ENCODE assay signal across 13 cellular contexts in genomic region chr17:64527914-64528313, GRCh38. TPM values are rescaled to one million over a fixed set of nuclear protein-coding genes. Genes with fewer than 3 reads are reported as not detected.
A peak's percentile ranks its signal among the peaks of the same experiment; 100 is the strongest.
DNase-seq lines count a peak whose midpoint lies in the region; ATAC-seq and TF ChIP-seq lines count a peak whose summit lies in the region.
"Had no signal": no experiment of that assay in that cellular context is flagged by ENCODE, and none has a peak within 500 bp of the region (broad histone marks: within the 10 kb centered on the region; RNA-seq: fewer than 3 reads in every experiment).

No MANE protein-coding gene starts in this region.

- no peaks in the 10 kb centered on the region for H3K27me3 Mint-ChIP-seq in activated T-cell treated with anti-CD3 and anti-CD28 coated beads, Interleukin-2, amount 50 U/mL, for 24 hours
- peaks cover 5% of the 10 kb centered on the region; the same call in 1 of the 2 replicates for H3K27me3 Mint-ChIP-seq in HFFc6 (ENCODE audit: insufficient read depth)
- no peaks in the 10 kb centered on the region for H3K27me3 Mint-ChIP-seq in central memory CD8-positive, alpha-beta T cell
- H3K27me3 Mint-ChIP-seq in activated naive CD8-positive, alpha-beta T cell treated with anti-CD3 and anti-CD28 coated beads for 36 hours = no peaks in the 10 kb centered on the region
- H3K27me3 Mint-ChIP-seq: B cell; CD4-positive, alpha-beta T cell had no signal

- peak overlapping the region; percentile 4 for H3K27ac Mint-ChIP-seq in activated T-cell treated with anti-CD3 and anti-CD28 coated beads, Interleukin-2, amount 50 U/mL, for 24 hours
- peak overlapping the region; percentile 56 for H3K27ac Mint-ChIP-seq in HFFc6
- H3K27ac Mint-ChIP-seq in central memory CD8-positive, alpha-beta T cell (ENCODE audit: low read depth) = peak overlapping the region; percentile 1
- no peak overlapping the region for H3K27ac Mint-ChIP-seq in activated naive CD8-positive, alpha-beta T cell treated with anti-CD3 and anti-CD28 coated beads for 36 hours
- H3K27ac Mint-ChIP-seq: B cell; CD4-positive, alpha-beta T cell had no signal

- no peak for TF ChIP-seq CTCF in HFFc6 (IDR thresholded peaks at IDR 0.05)

- DNase-seq in activated T-cell treated with anti-CD3 and anti-CD28 coated beads, Interleukin-2, amount 50 U/mL, for 24 hours = no peak
- no peak for DNase-seq in activated T-cell treated with anti-CD3 and anti-CD28 coated beads, Interleukin-2, amount 50 U/mL, for 48 hours
- DNase-seq in HFFc6 (no peak), NCI-H1048 (lab: John Stamatoyannopoulos, UW) (no peak), HK-2 (ENCODE audit: unreplicated experiment) (no peak)
- DNase-seq in central memory CD8-positive, alpha-beta T cell (ENCODE audit: low spot score in 2 of 2) = no peak
- DNase-seq in activated naive CD8-positive, alpha-beta T cell treated with anti-CD3 and anti-CD28 coated beads for 36 hours = no peak
- DNase-seq: C1 segment of cervical spinal cord; Calu3; CD4-positive, alpha-beta T cell; DMS 273 treated with DMSO at 0.1 percent for 48 hours; HCEC 1CT had no signal

- no peaks in the 10 kb centered on the region for H3K9me3 Mint-ChIP-seq in activated T-cell treated with anti-CD3 and anti-CD28 coated beads, Interleukin-2, amount 50 U/mL, for 24 hours
- H3K9me3 Mint-ChIP-seq in HFFc6 = no peaks in the 10 kb centered on the region
- H3K9me3 Mint-ChIP-seq in central memory CD8-positive, alpha-beta T cell = no peaks in the 10 kb centered on the region
- H3K9me3 Mint-ChIP-seq in activated naive CD8-positive, alpha-beta T cell treated with anti-CD3 and anti-CD28 coated beads for 36 hours = no peaks in the 10 kb centered on the region
- H3K9me3 Mint-ChIP-seq: CD4-positive, alpha-beta T cell had no signal

- H3K36me3 Mint-ChIP-seq in activated T-cell treated with anti-CD3 and anti-CD28 coated beads, Interleukin-2, amount 50 U/mL, for 24 hours (ENCODE audit: low read depth) = peaks cover 91% of the 10 kb centered on the region
- peaks cover 32% of the 10 kb centered on the region for H3K36me3 Mint-ChIP-seq in HFFc6 (ENCODE audit: low read depth)
- H3K36me3 Mint-ChIP-seq in central memory CD8-positive, alpha-beta T cell (ENCODE audit: insufficient read depth) = peaks cover 86% of the 10 kb centered on the region
- peaks cover 17% of the 10 kb centered on the region for H3K36me3 Mint-ChIP-seq in activated naive CD8-positive, alpha-beta T cell treated with anti-CD3 and anti-CD28 coated beads for 36 hours

- H3K4me3 Mint-ChIP-seq in activated T-cell treated with anti-CD3 and anti-CD28 coated beads, Interleukin-2, amount 50 U/mL, for 24 hours = no peak overlapping the region
- H3K4me3 Mint-ChIP-seq in HFFc6 = no peak overlapping the region
- no peak overlapping the region for H3K4me3 Mint-ChIP-seq in central memory CD8-positive, alpha-beta T cell
- H3K4me3 Mint-ChIP-seq in activated naive CD8-positive, alpha-beta T cell treated with anti-CD3 and anti-CD28 coated beads for 36 hours = no peak overlapping the region
- H3K4me3 Mint-ChIP-seq: B cell; CD4-positive, alpha-beta T cell had no signal

- no peaks in the 10 kb centered on the region for H3K4me1 Mint-ChIP-seq in activated T-cell treated with anti-CD3 and anti-CD28 coated beads, Interleukin-2, amount 50 U/mL, for 24 hours (ENCODE audit: low read depth)
- H3K4me1 Mint-ChIP-seq in HFFc6 (ENCODE audit: low read depth) = peaks cover 11% of the 10 kb centered on the region; the same call in 1 of the 2 replicates
- H3K4me1 Mint-ChIP-seq in central memory CD8-positive, alpha-beta T cell = no peaks in the 10 kb centered on the region
- H3K4me1 Mint-ChIP-seq in activated naive CD8-positive, alpha-beta T cell treated with anti-CD3 and anti-CD28 coated beads for 36 hours = peaks cover 4% of the 10 kb centered on the region
- H3K4me1 Mint-ChIP-seq: B cell had no signal

- ATAC-seq in central memory CD8-positive, alpha-beta T cell (replicated peaks; ENCODE audit: extremely low read depth, poor library complexity, severe bottlenecking) = no peak

RNA-seq across cellular contexts. Expression of gene CEP95, which starts 21.1 kb away (rescaled TPM):
- total RNA-seq in HFFc6 (2021; fragmentation: NEBNext Ultra II Directional; extraction: Animal tissue kit (Norgen Biotek cat#: 25700)) = 10 to 100 TPM in 5 of 6 experiments, 1 to 10 TPM in 1; 9.0 to 13.0 (median 11.5) TPM
- total RNA-seq in activated naive CD8-positive, alpha-beta T cell treated with anti-CD3 and anti-CD28 coated beads for 36 hours = 10 to 100 TPM; 39.3 to 39.7 TPM

RNA-seq across cellular contexts. Expression of gene DDX5, which starts 21.8 kb away (rescaled TPM):
- total RNA-seq in HFFc6 (2021; fragmentation: NEBNext Ultra II Directional; extraction: Animal tissue kit (Norgen Biotek cat#: 25700)) = 100 to 1,000 TPM; 537 to 635 (median 600) TPM
- total RNA-seq in activated naive CD8-positive, alpha-beta T cell treated with anti-CD3 and anti-CD28 coated beads for 36 hours = 100 to 1,000 TPM; 719 to 745 TPM

RNA-seq across cellular contexts. Expression of gene POLG2, which starts 31.1 kb away (rescaled TPM):
- 10 to 100 TPM in 1 of 6 experiments, 1 to 10 TPM in 5; 6.5 to 11.8 (median 7.3) TPM for total RNA-seq in HFFc6 (2021; fragmentation: NEBNext Ultra II Directional; extraction: Animal tissue kit (Norgen Biotek cat#: 25700))
- 10 to 100 TPM; 28.6 to 32.8 TPM for total RNA-seq in activated naive CD8-positive, alpha-beta T cell treated with anti-CD3 and anti-CD28 coated beads for 36 hours
